8 cellular contexts compared by ENCODE assay signal in genomic region chr4:90357117-90357710, GRCh38.
DNase-seq lines count a peak whose midpoint lies in the region; ATAC-seq and TF ChIP-seq lines count a peak whose summit lies in the region.

No MANE protein-coding gene starts in this region.

- no peaks in the 10 kb centered on the region for H3K4me1 Mint-ChIP-seq in activated T-cell treated with anti-CD3 and anti-CD28 coated beads, Interleukin-2, amount 50 U/mL, for 4 hours (ENCODE audit: low read depth)

- intact Hi-C loops in mucosa of descending colon (cut with DNase I, micrococcal nuclease): no loop called here

- peak; percentile 15 for DNase-seq in COLO829 (ENCODE audit: low spot score)
- peak; percentile 82 for DNase-seq in H4 (ENCODE audit: low spot score)
- DNase-seq in NCI-H446 treated with DMSO at 0.1 percent for 48 hours (lab: John Stamatoyannopoulos, UW): peak; percentile 66
- peak; percentile 77 to 85 for DNase-seq in cardiac fibroblast (ENCODE audit: low read depth in 2 of 2)
- no peak for DNase-seq in mucosa of descending colon
- no peak for DNase-seq in germinal center (ENCODE audit: low spot score)
- no peak for DNase-seq in activated T-cell treated with anti-CD3 and anti-CD28 coated beads, Interleukin-2, amount 50 U/mL, for 4 hours

- no peaks in the 10 kb centered on the region for H3K36me3 Mint-ChIP-seq in activated T-cell treated with anti-CD3 and anti-CD28 coated beads, Interleukin-2, amount 50 U/mL, for 4 hours (ENCODE audit: insufficient read depth)

- H3K27me3 Mint-ChIP-seq in activated T-cell treated with anti-CD3 and anti-CD28 coated beads, Interleukin-2, amount 50 U/mL, for 4 hours (ENCODE audit: low read depth): no peaks in the 10 kb centered on the region

- ATAC-seq in mucosa of descending colon: peak; percentile 39
- no peak for ATAC-seq in HG03095 (IDR thresholded peaks at IDR 0.05; ENCODE audit: unreplicated experiment)
- no peak for ATAC-seq in activated T-cell treated with anti-CD3 and anti-CD28 coated beads, Interleukin-2, amount 50 U/mL, for 4 hours

- H3K9me3 Mint-ChIP-seq in activated T-cell treated with anti-CD3 and anti-CD28 coated beads, Interleukin-2, amount 50 U/mL, for 4 hours: no peaks in the 10 kb centered on the region

- H3K36me3 ChIP-seq in mucosa of descending colon (ENCODE audit: low read depth): no peaks in the 10 kb centered on the region

- no peaks in the 10 kb centered on the region for H3K4me1 ChIP-seq in mucosa of descending colon (ENCODE audit: low read depth)

- H3K4me3 ChIP-seq in cardiac fibroblast (replicated peaks in 1 of 2; ENCODE audit: low read depth in 2 of 2, low read length in 2 of 2) (no peak overlapping the region), mucosa of descending colon (no peak overlapping the region)

- H3K4me3 Mint-ChIP-seq in activated T-cell treated with anti-CD3 and anti-CD28 coated beads, Interleukin-2, amount 50 U/mL, for 4 hours: no peak overlapping the region

- H3K9me3 ChIP-seq in mucosa of descending colon: no peaks in the 10 kb centered on the region

- peak; percentile 41 for TF ChIP-seq CTCF in cardiac fibroblast (IDR thresholded peaks at IDR 0.05; ENCODE audit: low read depth, low read length)
- no peak for TF ChIP-seq CTCF in mucosa of descending colon (IDR thresholded peaks at IDR 0.05)

Comparison
In these comparisons a context has a peak if more than half of its experiments do, and no peak if none do; other contexts are left out.
1. DNase-seq: peak in COLO829 (single experiment), H4 (single experiment), NCI-H446 treated with DMSO at 0.1 percent for 48 hours (single experiment) and cardiac fibroblast (2 of 2); none in mucosa of descending colon (0 of 3), germinal center (single experiment) and activated T-cell treated with anti-CD3 and anti-CD28 coated beads, Interleukin-2, amount 50 U/mL, for 4 hours (single experiment).